In the genomic region with DNA sequence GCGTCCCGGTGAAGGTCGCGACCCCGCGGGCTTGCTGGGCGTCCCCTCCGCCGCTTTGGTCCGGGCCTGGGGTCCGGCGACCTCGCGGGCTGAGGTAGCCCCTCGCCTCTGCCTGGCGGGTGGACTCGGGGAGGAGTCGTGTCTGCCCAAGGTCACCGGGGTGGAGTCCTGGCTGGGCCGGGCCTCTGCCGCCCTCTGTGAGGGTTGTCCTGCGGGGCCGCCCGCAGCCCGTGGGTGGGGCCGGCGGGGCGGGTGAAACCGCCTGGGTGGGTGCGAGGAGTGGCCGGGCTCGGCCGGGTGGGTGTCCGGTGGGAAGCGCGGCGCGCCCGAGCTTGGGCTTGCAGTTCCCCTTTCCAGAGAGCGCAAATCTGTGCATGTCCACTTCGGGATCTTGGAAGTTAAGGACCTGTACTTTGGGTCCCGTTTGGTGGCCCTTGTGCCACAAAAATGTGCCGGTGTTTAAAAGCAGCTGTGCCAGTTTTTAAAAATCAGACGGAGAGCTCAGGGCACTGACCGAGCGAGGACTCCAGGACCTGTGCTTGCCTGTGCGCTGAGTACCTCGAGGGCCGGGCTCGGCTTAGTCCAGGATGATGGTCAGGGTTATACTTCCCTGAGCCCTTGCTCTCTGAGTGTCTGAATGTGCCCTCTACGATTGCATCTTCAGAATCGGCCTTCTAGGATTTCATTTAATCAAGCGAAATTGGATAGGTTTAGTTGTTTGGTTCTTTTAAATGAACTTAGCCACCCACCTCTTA, we compare ENCODE assay signal across 8 cellular contexts.
DNase-seq lines count a peak whose midpoint lies in the region; ATAC-seq and TF ChIP-seq lines count a peak whose summit lies in the region.
"Not testable (repeated sequence)": the region's sequence is repeated elsewhere in the genome, so short reads cannot be mapped to it uniquely, and the experiment has no call there.

No MANE protein-coding gene starts in this region.

- not testable (repeated sequence) for H3K9me3 ChIP-seq in SK-N-SH, neutrophil, upper lobe of left lung

- TF ChIP-seq RAD21 in SK-N-SH (IDR thresholded peaks at IDR 0.05; ENCODE audit: low read length), result not testable (repeated sequence)

- H3K4me3 ChIP-seq in SK-N-SH (ENCODE audit: low read depth in 2 of 2, low read length in 1 of 2), result peak overlapping the region; percentile 43 to 61; a peak in 3 of 4 replicates
- H3K4me3 ChIP-seq in astrocyte of the spinal cord (ENCODE audit: low read depth, low read length), result peak overlapping the region; percentile 56
- H3K4me3 ChIP-seq in neutrophil (ENCODE audit: low read depth in 1 of 2, low read length in 1 of 2), result peak overlapping the region; percentile 61 to 62
- peak overlapping the region; percentile 12 to 59 (median 58) for H3K4me3 ChIP-seq in upper lobe of left lung

- H3K27me3 ChIP-seq in SK-N-SH (ENCODE audit: insufficient read depth); neutrophil; upper lobe of left lung: not testable (repeated sequence)

- not testable (repeated sequence) for H3K9me2 ChIP-seq in SK-N-SH

- TF ChIP-seq EP300 in SK-N-SH (IDR thresholded peaks at IDR 0.05; ENCODE audit: borderline replicate concordance in 1 of 2, low read depth in 1 of 2, low read length in 1 of 2); upper lobe of left lung (IDR thresholded peaks at IDR 0.05): not testable (repeated sequence)

- not testable (repeated sequence) for H3K4me1 ChIP-seq in SK-N-SH (ENCODE audit: control insufficient read depth in 1 of 2, insufficient read depth in 2 of 2, low read depth in 1 of 2, low read length in 1 of 2); neutrophil (ENCODE audit: control insufficient read depth in 1 of 2, insufficient read depth in 1 of 2, low read depth in 1 of 2, low read length in 1 of 2); upper lobe of left lung

- DNase-seq in SK-N-SH; astrocyte of the spinal cord (ENCODE audit: low read depth, low spot score): not testable (repeated sequence)
- peak; percentile 61 for DNase-seq in left ventricle myocardium superior
- DNase-seq in upper lobe of left lung, result peak in 1 of 2 donors; percentile 90

- peak overlapping the region; percentile 81; the same call in 1 of the 2 replicates for H3K9ac ChIP-seq in SK-N-SH

- WGBS in SK-N-SH (ENCODE audit: low lambda C conversion rate), result 3% methylated on average over 3 of the region's 53 CpGs
- 13 to 22% methylated on average over 3 to 6 of the region's 53 CpGs for WGBS in upper lobe of left lung, 2 donors

- POLR2A ChIA-PET in SK-N-SH (lab: Yijun Ruan, JAX), result not testable (repeated sequence)

- not testable (repeated sequence) for H4K20me1 ChIP-seq in SK-N-SH (ENCODE audit: insufficient read depth)

- peak; percentile 56 for ATAC-seq in GM18505 (IDR thresholded peaks at IDR 0.05; ENCODE audit: unreplicated experiment)
- ATAC-seq in GM21737 (IDR thresholded peaks at IDR 0.05; ENCODE audit: unreplicated experiment), result peak; percentile 44
- ATAC-seq in HG03196 (IDR thresholded peaks at IDR 0.05; ENCODE audit: unreplicated experiment), result peak; percentile 39
- peak; percentile 90 for ATAC-seq in left ventricle myocardium superior
- peak; percentile 72 to 94 for ATAC-seq in upper lobe of left lung (ENCODE audit: low FRiP score in 2 of 2)

- peaks cover 13% of the 10 kb centered on the region; the same call in 1 of the 2 replicates for H3K79me2 ChIP-seq in SK-N-SH (ENCODE audit: insufficient read depth)

- peak overlapping the region; percentile 73 for H3K4me2 ChIP-seq in SK-N-SH

- CTCF ChIA-PET in SK-N-SH (lab: Yijun Ruan, JAX), result not testable (repeated sequence)

- in situ Hi-C loops in astrocyte of the spinal cord (cut with HindIII; ENCODE audit: low sequenced_read_pairs), result not testable (repeated sequence)

- not testable (repeated sequence) for H3F3A ChIP-seq in SK-N-SH (replicated peaks; ENCODE audit: insufficient read depth)

- H2AFZ ChIP-seq in SK-N-SH (ENCODE audit: low read depth), result not testable (repeated sequence)

- intact Hi-C loops in left ventricle myocardium superior (cut with micrococcal nuclease), result not testable (repeated sequence)

- H3K36me3 ChIP-seq in SK-N-SH (replicated peaks in 1 of 2; ENCODE audit: control insufficient read depth in 1 of 2, insufficient read depth in 2 of 2, low read length in 1 of 2); neutrophil; upper lobe of left lung: not testable (repeated sequence)

- TF ChIP-seq POLR2A in GM18505 (IDR thresholded peaks at IDR 0.05; ENCODE audit: borderline replicate concordance, extremely low read depth, insufficient read depth, insufficient read length); upper lobe of left lung (IDR thresholded peaks at IDR 0.05): not testable (repeated sequence)

- H3K27ac ChIP-seq in SK-N-SH (ENCODE audit: low read depth in 2 of 2, low read length in 1 of 2); neutrophil: not testable (repeated sequence)
- H3K27ac ChIP-seq in upper lobe of left lung, result peak overlapping the region; percentile 78 to 92 (median 84)

- not testable (repeated sequence) for TF ChIP-seq CTCF in SK-N-SH (IDR thresholded peaks at IDR 0.05); astrocyte of the spinal cord (IDR thresholded peaks at IDR 0.05; ENCODE audit: low read depth, low read length); neutrophil (IDR thresholded peaks at IDR 0.05); upper lobe of left lung (IDR thresholded peaks at IDR 0.05)

Comparison
In these comparisons a context has a peak if more than half of its experiments do, and no peak if none do; other contexts are left out.
1. ATAC-seq: peak in every context shown above with its lines; median percentile 90 in left ventricle myocardium superior; 83 in upper lobe of left lung; 56 in GM18505; 44 in GM21737; 39 in HG03196.